In genomic region chrX:131746491-131746968, GRCh38 we compare ENCODE assay signal across 8 cellular contexts.
DNase-seq lines count a peak whose midpoint lies in the region; ATAC-seq and TF ChIP-seq lines count a peak whose summit lies in the region.
"Had no signal": no experiment of that assay in that cellular context is flagged by ENCODE, and none has a peak within 500 bp of the region (broad histone marks: within the 10 kb centered on the region; RNA-seq: fewer than 3 reads in every experiment).

No MANE protein-coding gene starts in this region.

- H3K27me3 Mint-ChIP-seq in immature natural killer cell (ENCODE audit: low read depth in 3 of 3): peaks cover 0 to 13% (median 2%) of the 10 kb centered on the region in 3 donors
- H3K27me3 Mint-ChIP-seq: memory B cell had no signal

- H3K9me3 Mint-ChIP-seq in immature natural killer cell: no peaks in the 10 kb centered on the region
- H3K9me3 Mint-ChIP-seq: memory B cell had no signal

- DNase-seq in HK-2 (ENCODE audit: unreplicated experiment): peak; percentile 19
- DNase-seq in immature natural killer cell: peak; percentile 82 to 88 (median 85)
- no peak for DNase-seq in NCI-H2029 treated with DMSO at 0.1 percent for 48 hours (lab: John Stamatoyannopoulos, UW)
- DNase-seq in activated effector memory CD4-positive, alpha-beta T cell treated with Interleukin-2 at 50 U/mL for 16 hours: no peak
- no peak for DNase-seq in cortex of kidney (lab: John Stamatoyannopoulos, UW)

- peak overlapping the region in 4 of 5 donors; percentile 86 to 94 (median 92) for H3K4me3 Mint-ChIP-seq in immature natural killer cell
- H3K4me3 Mint-ChIP-seq: memory B cell had no signal

- no peaks in the 10 kb centered on the region for H3K36me3 Mint-ChIP-seq in immature natural killer cell
- H3K36me3 Mint-ChIP-seq: memory B cell had no signal

- peak; percentile 52 for ATAC-seq in GM18502 (IDR thresholded peaks at IDR 0.05; ENCODE audit: poor library complexity, unreplicated experiment)
- peak; percentile 78 for ATAC-seq in SK-N-SH treated with all-trans-retinoic acid at 6 μM for 48 hours

- peak overlapping the region in 5 of 6 donors; percentile 83 to 96 (median 91) for H3K27ac Mint-ChIP-seq in immature natural killer cell
- H3K27ac Mint-ChIP-seq: memory B cell had no signal

- H3K4me1 Mint-ChIP-seq in immature natural killer cell: peaks cover 14 to 16% of the 10 kb centered on the region in 2 donors
- H3K4me1 Mint-ChIP-seq: memory B cell had no signal

TF ChIP-seq in SK-N-SH treated with all-trans-retinoic acid at 6 μM for 48 hours, 23 proteins besides CTCF, POLR2A, EP300 and RAD21:
- no peak for TF ChIP-seq BACH2 (CRISPR knock-in tag; IDR thresholded peaks at IDR 0.05; ENCODE audit: borderline replicate concordance)
- TF ChIP-seq POU6F1 (CRISPR knock-in tag; IDR thresholded peaks at IDR 0.05; ENCODE audit: borderline replicate concordance, low read depth): 0 out of 2 replicates have a peak, but pooled peaks have one; percentile 68
- no peak for TF ChIP-seq CSRNP3 (CRISPR knock-in tag; IDR thresholded peaks at IDR 0.05)

Comparison
In these comparisons a context has a peak if more than half of its experiments do, and no peak if none do; other contexts are left out.
1. DNase-seq: peak in HK-2 (single experiment) and immature natural killer cell (3 of 3); none in NCI-H2029 treated with DMSO at 0.1 percent for 48 hours (single experiment), activated effector memory CD4-positive, alpha-beta T cell treated with Interleukin-2 at 50 U/mL for 16 hours (single experiment) and cortex of kidney (single experiment).